In the genomic region with DNA sequence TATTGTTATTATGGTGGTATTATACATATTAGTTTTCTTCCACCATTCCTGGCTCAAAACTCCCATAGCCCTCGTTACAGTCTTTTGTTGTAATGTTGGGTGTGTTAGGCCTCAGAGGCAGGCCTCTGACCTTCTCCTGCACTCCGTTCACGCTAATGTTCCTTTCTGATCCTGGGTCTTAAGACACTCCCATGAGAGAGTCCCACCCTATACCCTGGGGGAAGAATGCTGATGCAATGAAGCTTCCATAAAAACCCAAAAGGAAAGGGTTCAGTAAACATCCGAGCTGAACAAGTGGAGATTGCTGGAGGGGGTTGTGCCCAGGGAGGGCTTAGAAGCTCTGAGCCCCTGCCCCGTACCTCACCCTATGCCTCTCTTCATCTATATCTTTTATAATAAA, we compare ENCODE assay signal across 26 cellular contexts.
"Had no signal": no experiment of that assay in that cellular context is flagged by ENCODE, and none has a peak within 500 bp of the region (broad histone marks: within the 10 kb centered on the region; RNA-seq: fewer than 3 reads in every experiment).

No MANE protein-coding gene starts in this region.

- H3K4me1 ChIP-seq: foreskin keratinocyte, heart right ventricle, left lung, neural progenitor cell, parathyroid adenoma, right atrium auricular region, suprapubic skin, transverse colon had no signal

- H3K4me3 ChIP-seq: coronary artery, heart right ventricle, left lung, neural progenitor cell, right atrium auricular region, smooth muscle cell, suprapubic skin, transverse colon had no signal

- H3K4me2 ChIP-seq: neural progenitor cell, smooth muscle cell had no signal

- H2AFZ ChIP-seq: neural progenitor cell, parathyroid adenoma had no signal

- DNase-seq: dermis blood vessel endothelial cell; effector memory CD4-positive, alpha-beta T cell; glutamatergic neuron; heart right ventricle; hippocampal formation; left cardiac atrium; left lung; mesendoderm; midbrain; naive thymus-derived CD4-positive, alpha-beta T cell; stimulated activated CD4-positive, alpha-beta T cell treated with anti-CD3 and anti-CD28 coated beads, Interleukin-12 subunit alpha, Interleukin-12 subunit beta, amount 100 ng/mL, for 4 hours; stimulated activated CD4-positive, alpha-beta T cell treated with anti-CD3 and anti-CD28 coated beads, Interleukin-1b, Interleukin-23, amount 100 ng/mL, for 48 hours; stimulated activated CD4-positive, alpha-beta T cell treated with anti-CD3 and anti-CD28 coated beads, Interleukin-4, amount 100 ng/mL, for 1 hour; stimulated activated CD8-positive, alpha-beta memory T cell treated with anti-CD3 and anti-CD28 coated beads, Interleukin-4, amount 100 ng/mL, for 48 hours; stimulated activated naive CD4-positive, alpha-beta T cell; stimulated activated naive CD8-positive, alpha-beta T cell treated with anti-CD3 and anti-CD28 coated beads, Interleukin-15, amount 100 ng/mL, for 72 hours; transverse colon had no signal

- ATAC-seq: foreskin keratinocyte; heart right ventricle; left cardiac atrium; left lung; naive thymus-derived CD4-positive, alpha-beta T cell; sciatic nerve; stimulated activated naive CD8-positive, alpha-beta T cell treated with anti-CD3 and anti-CD28 coated beads, Interleukin-15, amount 100 ng/mL, for 72 hours had no signal

- H3K27me3 ChIP-seq: foreskin keratinocyte, heart right ventricle, left lung, neural progenitor cell, right atrium auricular region, suprapubic skin, transverse colon had no signal

- H3K9me3 ChIP-seq: suprapubic skin had no signal

- FAIRE-seq: endothelial cell of umbilical vein had no signal

- H3K36me3 ChIP-seq: neural progenitor cell, right atrium auricular region, transverse colon had no signal

- H3K27ac ChIP-seq: coronary artery, foreskin keratinocyte, heart right ventricle, left lung, neural progenitor cell, parathyroid adenoma, right atrium auricular region, suprapubic skin, transverse colon had no signal

- H3K79me2 ChIP-seq: parathyroid adenoma had no signal

- H3K9ac ChIP-seq: neural progenitor cell, parathyroid adenoma had no signal
